8 cellular contexts compared by ENCODE assay signal in the genomic region with DNA sequence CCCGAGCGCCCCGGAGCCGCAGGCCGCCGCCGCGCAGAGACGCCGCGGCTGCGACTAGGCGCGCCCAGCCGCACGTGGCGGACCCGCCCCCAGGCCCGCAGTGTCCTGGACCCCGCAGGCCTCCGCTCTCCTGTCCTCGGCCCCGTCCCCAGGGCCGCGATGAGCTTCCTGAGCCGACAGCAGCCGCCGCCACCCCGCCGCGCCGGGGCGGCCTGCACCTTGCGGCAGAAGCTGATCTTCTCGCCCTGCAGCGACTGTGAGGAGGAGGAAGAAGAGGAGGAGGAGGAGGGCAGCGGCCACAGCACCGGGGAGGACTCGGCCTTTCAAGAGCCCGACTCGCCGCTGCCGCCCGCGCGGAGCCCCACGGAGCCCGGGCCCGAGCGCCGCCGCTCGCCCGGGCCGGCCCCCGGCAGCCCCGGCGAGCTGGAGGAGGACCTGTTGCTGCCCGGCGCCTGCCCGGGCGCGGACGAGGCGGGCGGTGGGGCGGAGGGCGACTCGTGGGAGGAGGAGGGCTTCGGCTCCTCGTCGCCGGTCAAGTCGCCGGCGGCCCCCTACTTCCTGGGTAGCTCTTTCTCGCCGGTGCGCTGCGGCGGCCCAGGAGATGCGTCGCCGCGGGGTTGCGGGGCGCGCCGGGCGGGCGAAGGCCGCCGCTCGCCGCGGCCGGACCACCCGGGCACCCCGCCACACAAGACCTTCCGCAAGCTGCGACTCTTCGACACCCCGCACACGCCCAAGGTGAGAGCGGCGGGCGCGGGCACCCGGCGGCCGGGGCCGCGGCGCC. TPM values are rescaled to one million over a fixed set of nuclear protein-coding genes. Genes with fewer than 3 reads are reported as not detected.
A peak's percentile ranks its signal among the peaks of the same experiment; 100 is the strongest.
DNase-seq lines count a peak whose midpoint lies in the region; ATAC-seq, FAIRE-seq and TF ChIP-seq lines count a peak whose summit lies in the region.

No MANE protein-coding gene starts in this region.

- H3K4me2 ChIP-seq in SU-DHL-6 (ENCODE audit: low read depth, low read length, poor library complexity, severe bottlenecking) (peak overlapping the region; percentile 90), endothelial cell of umbilical vein (ENCODE audit: insufficient read depth, low read length) (peak overlapping the region; percentile 100), neural cell (ENCODE audit: low read length) (peak overlapping the region; percentile 68)

- no peak for TF ChIP-seq POLR2A in endothelial cell of umbilical vein (IDR thresholded peaks at IDR 0.05; ENCODE audit: low read depth, low read length)

- peaks cover 28% of the 10 kb centered on the region for H3K4me1 ChIP-seq in endothelial cell of umbilical vein (ENCODE audit: control insufficient read depth, extremely low read depth, insufficient read depth, low read length)

- H4K20me1 ChIP-seq in SU-DHL-6 (ENCODE audit: low read depth, low read length), result 0 out of 2 replicates have a peak, but pooled peaks cover under 1% of the 10 kb centered on the region
- no peaks in the 10 kb centered on the region for H4K20me1 ChIP-seq in endothelial cell of umbilical vein (replicated peaks; ENCODE audit: control insufficient read depth, extremely low read depth, insufficient read depth, low read length)
- no peaks in the 10 kb centered on the region for H4K20me1 ChIP-seq in neural cell (ENCODE audit: insufficient read depth)

- TF ChIP-seq CTCF in SU-DHL-6 (IDR thresholded peaks at IDR 0.05; ENCODE audit: insufficient read depth, low read length, poor library complexity, severe bottlenecking), result no peak
- TF ChIP-seq CTCF in endothelial cell of umbilical vein (IDR thresholded peaks at IDR 0.05; ENCODE audit: extremely low read depth in 1 of 2, insufficient read depth in 1 of 2, low read depth in 1 of 2, low read length in 2 of 2), result no peak
- peak; percentile 11 for TF ChIP-seq CTCF in neural cell (IDR thresholded peaks at IDR 0.05; ENCODE audit: poor library complexity, severe bottlenecking)

- FAIRE-seq in endothelial cell of umbilical vein (lab: Jason Lieb, UNC), result no peak

- intact Hi-C loops in endothelial cell of umbilical vein (cut with micrococcal nuclease), result loop anchor here (1.0 to 10.0 kb wide), 7 partner anchors 39 to 733 kb away; no protein-coding TSS in a partner anchor

- H3K36me3 ChIP-seq in SU-DHL-6 (ENCODE audit: low read length), result peaks cover 45% of the 10 kb centered on the region
- peaks cover 0 to 21% of the 10 kb centered on the region in 2 experiments for H3K36me3 ChIP-seq in endothelial cell of umbilical vein (ENCODE audit: control insufficient read depth in 2 of 2, extremely low read depth in 1 of 2, insufficient read depth in 2 of 2, low read length in 2 of 2)
- H3K36me3 ChIP-seq in neural cell (ENCODE audit: insufficient read depth, low read length), result no peaks in the 10 kb centered on the region

- no TSS peak for BruUV-seq in endothelial cell of umbilical vein (replicated peaks; lab: Mats Ljungman, UMichigan)

- no peaks in the 10 kb centered on the region for H3K9me3 ChIP-seq in SU-DHL-6 (ENCODE audit: insufficient read depth, low read length)
- no peaks in the 10 kb centered on the region for H3K9me3 ChIP-seq in endothelial cell of umbilical vein (replicated peaks; ENCODE audit: control insufficient read depth, insufficient read depth, low read length)
- H3K9me3 ChIP-seq in neural cell (ENCODE audit: low read length), result no peaks in the 10 kb centered on the region

- POLR2A ChIA-PET in endothelial cell of umbilical vein (lab: Charles Lee), result interaction anchor here (0.6 to 1.8 kb wide), 3 partner anchors 15 to 731 kb away, joined by 3 to 6 read pairs (median 4); a partner anchor contains a TSS

- H3K27me3 ChIP-seq in SU-DHL-6 (ENCODE audit: low read length) (no peaks in the 10 kb centered on the region), endothelial cell of umbilical vein (ENCODE audit: control insufficient read depth in 2 of 2, insufficient read depth in 2 of 2, low read length in 2 of 2) (no peaks in the 10 kb centered on the region), neural cell (ENCODE audit: insufficient read depth, low read depth, low read length) (no peaks in the 10 kb centered on the region)

- peak; percentile 3 for ATAC-seq in HG02759 (IDR thresholded peaks at IDR 0.05; ENCODE audit: unreplicated experiment)
- ATAC-seq in HG02571 (IDR thresholded peaks at IDR 0.05; ENCODE audit: unreplicated experiment), result no peak

- H3K9ac ChIP-seq in SU-DHL-6 (ENCODE audit: low read length) (peak overlapping the region; percentile 99), endothelial cell of umbilical vein (replicated peaks; ENCODE audit: extremely low read depth, insufficient read depth, low read length) (peak overlapping the region; percentile 97), neural cell (ENCODE audit: low read length) (peak overlapping the region; percentile 61)

- H3K4me3 ChIP-seq in SU-DHL-6 (ENCODE audit: insufficient read depth, low read length, poor library complexity, severe bottlenecking), result peak overlapping the region; percentile 72
- H3K4me3 ChIP-seq in endothelial cell of umbilical vein (replicated peaks in 1 of 3; ENCODE audit: insufficient read depth in 1 of 3, low read depth in 1 of 3, low read length in 3 of 3), result peak overlapping the region; percentile 22 to 97 (median 60)
- H3K4me3 ChIP-seq in neural cell (ENCODE audit: low read length), result peak overlapping the region; percentile 80

- CTCF ChIA-PET in endothelial cell of umbilical vein (lab: Charles Lee), result interaction anchor here (0.8 to 6.0 kb wide), 8 partner anchors 11 to 185 kb away, joined by 3 to 62 read pairs (median 8); no protein-coding TSS in a partner anchor

- H3K27ac ChIP-seq in SU-DHL-6 (ENCODE audit: low read depth, low read length) (peak overlapping the region; percentile 85), endothelial cell of umbilical vein (ENCODE audit: insufficient read depth, low read depth, low read length) (peak overlapping the region; percentile 83), neural cell (ENCODE audit: low read length) (no peak overlapping the region)

- peaks cover 60% of the 10 kb centered on the region for H3K79me2 ChIP-seq in SU-DHL-6 (ENCODE audit: insufficient read depth, low read length)
- H3K79me2 ChIP-seq in endothelial cell of umbilical vein (ENCODE audit: control insufficient read depth, insufficient read depth, low read length), result peaks cover 52% of the 10 kb centered on the region
- peaks cover 44% of the 10 kb centered on the region for H3K79me2 ChIP-seq in neural cell (replicated peaks; ENCODE audit: insufficient read depth, low read length)

- no peak for TF ChIP-seq EP300 in neural cell (conservative IDR thresholded peaks at IDR 0.05; ENCODE audit: poor library complexity, severe bottlenecking)

- dilution Hi-C loops in endothelial cell of umbilical vein (cut with MboI; ENCODE audit: extremely low pct_ligation_motif_present, low sequenced_read_pairs), result no loop called here

- no peak for TF ChIP-seq RAD21 in neural cell (conservative IDR thresholded peaks at IDR 0.05)

- H3F3A ChIP-seq in SU-DHL-6 (ENCODE audit: insufficient read depth) (peaks cover 73% of the 10 kb centered on the region), neural cell (ENCODE audit: insufficient read depth, low read length, poor library complexity, severe bottlenecking) (no peaks in the 10 kb centered on the region)

- DNase-seq in activated T-cell treated with anti-CD3 and anti-CD28 coated beads for 48 hours (ENCODE audit: low read depth) (peak; percentile 23), endothelial cell of umbilical vein (ENCODE audit: low read depth, low spot score) (no peak), NOMO-1 treated with DMSO at 0.1 percent for 48 hours (lab: John Stamatoyannopoulos, UW; ENCODE audit: unreplicated experiment) (no peak)
- no peak for DNase-seq in activated T-cell treated with anti-CD3 and anti-CD28 coated beads, Interleukin-2, amount 50 U/mL, for 48 hours

- no peaks in the 10 kb centered on the region for H3K9me1 ChIP-seq in endothelial cell of umbilical vein (replicated peaks; ENCODE audit: control insufficient read depth, extremely low read depth, insufficient read depth, low read length)

- H3K9me2 ChIP-seq in SU-DHL-6 (replicated peaks; ENCODE audit: insufficient read depth, low read length), result no peaks in the 10 kb centered on the region
- H3K9me2 ChIP-seq in neural cell (ENCODE audit: insufficient read depth, low read length), result no peaks in the 10 kb centered on the region

- H2AFZ ChIP-seq in SU-DHL-6 (ENCODE audit: low read depth, low read length, severe bottlenecking) (no peak overlapping the region), endothelial cell of umbilical vein (ENCODE audit: low read depth, low read length) (no peak overlapping the region), neural cell (ENCODE audit: low read depth, low read length) (no peak overlapping the region)

TF ChIP-seq in endothelial cell of umbilical vein, 7 proteins besides CTCF, POLR2A, EP300 and RAD21:
- TF ChIP-seq, protein P1, sequence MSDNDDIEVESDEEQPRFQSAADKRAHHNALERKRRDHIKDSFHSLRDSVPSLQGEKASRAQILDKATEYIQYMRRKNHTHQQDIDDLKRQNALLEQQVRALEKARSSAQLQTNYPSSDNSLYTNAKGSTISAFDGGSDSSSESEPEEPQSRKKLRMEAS (IDR thresholded peaks at IDR 0.05; ENCODE audit: insufficient read depth, insufficient read length), result no peak
- TF ChIP-seq POLR2AphosphoS5 (IDR thresholded peaks at IDR 0.05; ENCODE audit: insufficient read depth, low read depth, low read length), result peak; percentile 9
TF ChIP-seq in endothelial cell of umbilical vein: peak in this region for 1.

TF ChIP-seq in neural cell, 6 proteins besides CTCF, POLR2A, EP300 and RAD21:
- TF ChIP-seq POLR2AphosphoS5 (IDR thresholded peaks at IDR 0.05) (no peak), TAF1 (IDR thresholded peaks at IDR 0.05; ENCODE audit: low read depth) (no peak), SMC3 (conservative IDR thresholded peaks at IDR 0.05; ENCODE audit: poor library complexity) (peak; percentile 30), MXI1 (conservative IDR thresholded peaks at IDR 0.05; ENCODE audit: poor library complexity, severe bottlenecking) (peak; percentile 97)

RNA-seq across cellular contexts. Expression of a gene that starts 0.5 kb away (rescaled TPM):
- 42.8 and 47.0 TPM in 2 replicates for total RNA-seq in endothelial cell of umbilical vein
- polyA plus RNA-seq in endothelial cell of umbilical vein (12.4 and 19.2 TPM in 2 replicates), neural cell (8.4 and 16.0 TPM in 2 replicates)
- 17.8 and 19.4 TPM in 2 replicates for polyA plus RNA-seq in endothelial cell of umbilical vein (2011; cell fraction: cytosol; rRNA removed)
- 93.8 and 122 TPM in 2 replicates for polyA plus RNA-seq in endothelial cell of umbilical vein (2011; cell fraction: nucleus; rRNA removed)
- 21.2 and 27.5 TPM in 2 replicates for polyA plus RNA-seq in endothelial cell of umbilical vein (2012)
- polyA minus RNA-seq in endothelial cell of umbilical vein (27.2 and 28.9 TPM in 2 replicates), neural cell (10.2 and 11.0 TPM in 2 replicates)
- polyA minus RNA-seq in endothelial cell of umbilical vein (2011; cell fraction: cytosol; rRNA and poly(A)+ RNA removed), result 34.8 TPM
- polyA minus RNA-seq in endothelial cell of umbilical vein (2011; cell fraction: nucleus; rRNA and poly(A)+ RNA removed), result 92.7 and 117 TPM in 2 replicates
